Comparison of ENCODE assay signal across 8 cellular contexts in genomic region chr5:181221105-181221791, GRCh38. TPM values are rescaled to one million over a fixed set of nuclear protein-coding genes. Genes with fewer than 3 reads are reported as not detected.
DNase-seq lines count a peak whose midpoint lies in the region; ATAC-seq and TF ChIP-seq lines count a peak whose summit lies in the region.

No MANE protein-coding gene starts in this region.

- H3K4me3 ChIP-seq in GM12865 (ENCODE audit: low read depth, low read length) (peak overlapping the region; percentile 42), retinal pigment epithelial cell (ENCODE audit: low read length) (peak overlapping the region; percentile 9)

- DNase-seq in GM12865 (ENCODE audit: low read depth): no peak
- peak in 33 of 34 experiments; percentile 43 to 84 (median 67) for DNase-seq in T-cell
- DNase-seq in effector memory CD8-positive, alpha-beta T cell: peak; percentile 68 to 72 (median 69)
- DNase-seq in retinal pigment epithelial cell (ENCODE audit: low read depth): no peak
- no peak for DNase-seq in erythroblast (lab: John Stamatoyannopoulos, UW)

- TF ChIP-seq CTCF in GM12865 (IDR thresholded peaks at IDR 0.05; ENCODE audit: insufficient read depth, low read depth, low read length, missing control alignments) (no peak), retinal pigment epithelial cell (conservative IDR thresholded peaks at IDR 0.05; ENCODE audit: low read depth, low read length) (no peak)

- no peaks in the 10 kb centered on the region for H3K9me3 Mint-ChIP-seq in T-cell
- peaks cover 0 to 1% of the 10 kb centered on the region in 2 donors for H3K9me3 Mint-ChIP-seq in effector memory CD8-positive, alpha-beta T cell

- POLR2A ChIA-PET in T-cell (lab: Charles Lee): interaction anchor here in 1 of 2 donors (0.9 kb wide), 1 partner anchor 33 kb away, joined by 11 read pairs; no protein-coding TSS in a partner anchor

- peaks cover 62 to 83% (median 68%) of the 10 kb centered on the region in 3 donors for H3K4me1 Mint-ChIP-seq in T-cell
- H3K4me1 Mint-ChIP-seq in effector memory CD8-positive, alpha-beta T cell (ENCODE audit: low read depth in 2 of 2): peaks cover 58 to 60% of the 10 kb centered on the region in 2 donors

- peak overlapping the region; percentile 92 to 97 (median 92) for H3K4me3 Mint-ChIP-seq in T-cell
- peak overlapping the region; percentile 84 to 86 for H3K4me3 Mint-ChIP-seq in effector memory CD8-positive, alpha-beta T cell

- ATAC-seq in T-cell (replicated peaks in 1 of 4) (peak in 1 of 4 experiments; percentile 2), GM18498 (IDR thresholded peaks at IDR 0.05; ENCODE audit: unreplicated experiment) (no peak), GM21786 (IDR thresholded peaks at IDR 0.05; ENCODE audit: unreplicated experiment) (no peak), HG02970 (IDR thresholded peaks at IDR 0.05; ENCODE audit: low FRiP score, unreplicated experiment) (no peak)
- peak; percentile 16 for ATAC-seq in effector memory CD8-positive, alpha-beta T cell (replicated peaks)

- peaks cover 5% of the 10 kb centered on the region for H3K36me3 Mint-ChIP-seq in T-cell
- peaks cover 78% of the 10 kb centered on the region for H3K36me3 Mint-ChIP-seq in effector memory CD8-positive, alpha-beta T cell (ENCODE audit: insufficient read depth)

- peak overlapping the region; percentile 90 to 98 for H3K27ac Mint-ChIP-seq in T-cell
- peak overlapping the region; percentile 100 for H3K27ac Mint-ChIP-seq in effector memory CD8-positive, alpha-beta T cell

- TF ChIP-seq POLR2A in erythroblast (IDR thresholded peaks at IDR 0.05; ENCODE audit: low read length): no peak

- H3K27me3 Mint-ChIP-seq in T-cell: peaks cover 0 to 9% of the 10 kb centered on the region in 2 donors
- H3K27me3 Mint-ChIP-seq in effector memory CD8-positive, alpha-beta T cell: no peaks in the 10 kb centered on the region

- CTCF ChIA-PET in T-cell (lab: Charles Lee): interaction anchor here (0.7 to 1.5 kb wide), 2 partner anchors 37 to 40 kb away, joined by 5 to 9 read pairs; partner anchors contain the start of gene TRIM52 (in 1 of the 2)

RNA-seq across cellular contexts. Expression of gene TRIM41, which starts 1.8 kb away (rescaled TPM):
- 10 to 100 TPM; 32.2 to 46.2 (median 36.7) TPM for total RNA-seq in T-cell

RNA-seq across cellular contexts. Expression of gene TRIM7, which starts 16.3 kb away (rescaled TPM):
- 1 to 10 TPM; 1.6 to 3.1 (median 3.0) TPM for total RNA-seq in T-cell

RNA-seq across cellular contexts. Expression of gene RACK1, which starts 22.5 kb away (rescaled TPM):
- 1,000 to 10,000 TPM; 2,132 to 2,437 (median 2,230) TPM for total RNA-seq in T-cell

RNA-seq across cellular contexts. Expression of gene TRIM52, which starts 39.7 kb away (rescaled TPM):
- total RNA-seq in T-cell: 10 to 100 TPM; 42.9 to 56.9 (median 54.0) TPM

Comparison
In these comparisons a context has a peak if more than half of its experiments do, and no peak if none do; other contexts are left out.
1. DNase-seq: peak in T-cell (33 of 34) and effector memory CD8-positive, alpha-beta T cell (3 of 3); none in GM12865 (single experiment), retinal pigment epithelial cell (single experiment) and erythroblast (0 of 2).